Comparison of ENCODE assay signal across 16 cellular contexts in the genomic region with DNA sequence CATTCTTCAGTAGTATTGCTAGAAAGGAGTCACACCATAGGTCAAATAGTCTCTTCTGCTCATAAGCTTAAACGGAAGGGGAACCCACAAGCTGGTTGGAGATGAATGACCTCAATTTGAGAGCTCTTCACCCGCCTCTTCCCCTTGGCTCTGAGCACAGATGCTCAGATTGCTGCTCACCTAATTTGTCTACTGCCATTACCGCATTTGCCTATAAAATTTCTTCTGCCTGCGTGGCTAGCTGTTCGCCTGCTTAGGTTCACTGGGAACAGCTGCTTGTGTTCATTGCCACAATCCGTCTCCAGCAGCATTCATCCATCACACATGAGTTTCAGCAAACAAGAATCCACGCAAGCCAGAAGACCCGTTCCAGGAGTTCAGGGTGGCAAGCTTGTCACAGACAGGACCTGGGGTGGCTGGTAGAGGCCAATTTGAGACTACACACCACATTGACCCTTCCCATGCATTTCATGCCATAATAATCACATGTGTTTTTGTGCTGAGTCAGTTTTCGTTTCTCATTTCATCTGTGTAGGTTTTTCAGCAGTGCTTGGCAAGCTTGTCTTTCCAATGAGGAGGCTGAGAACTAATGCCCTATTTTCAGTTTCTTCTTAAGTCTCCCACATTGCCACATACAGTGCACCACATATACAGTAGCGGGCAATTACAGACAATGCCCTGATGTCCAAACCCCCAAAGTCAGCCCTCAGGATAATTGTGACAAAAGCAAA. TPM values are rescaled to one million over a fixed set of nuclear protein-coding genes. Genes with fewer than 3 reads are reported as not detected.
DNase-seq lines count a peak whose midpoint lies in the region; ATAC-seq lines count a peak whose summit lies in the region.
"Had no signal": no experiment of that assay in that cellular context is flagged by ENCODE, and none has a peak within 500 bp of the region (broad histone marks: within the 10 kb centered on the region; RNA-seq: fewer than 3 reads in every experiment).

No MANE protein-coding gene starts in this region.

- no peaks in the 10 kb centered on the region for H3K36me3 Mint-ChIP-seq in effector memory CD8-positive, alpha-beta T cell (ENCODE audit: insufficient read depth)

- H3K27me3 Mint-ChIP-seq in effector memory CD8-positive, alpha-beta T cell, result peaks cover 12 to 13% of the 10 kb centered on the region in 2 donors
- H3K27me3 Mint-ChIP-seq: activated naive CD4-positive, alpha-beta T cell treated with anti-CD3 and anti-CD28 coated beads, Interleukin-2, amount 50 U/mL, for 24 hours had no signal

- peak; percentile 84 for ATAC-seq in HG02870 (IDR thresholded peaks at IDR 0.05; ENCODE audit: unreplicated experiment)
- ATAC-seq in effector memory CD8-positive, alpha-beta T cell (replicated peaks), result no peak

- H3K4me1 Mint-ChIP-seq in effector memory CD8-positive, alpha-beta T cell (ENCODE audit: low read depth in 2 of 2), result no peaks in the 10 kb centered on the region
- H3K4me1 Mint-ChIP-seq: activated CD4-positive, alpha-beta memory T cell treated with anti-CD3 and anti-CD28 coated beads, Interleukin-2, amount 10 ng/mL, durations not matched to agents 7 days and 5 days; activated naive CD4-positive, alpha-beta T cell treated with anti-CD3 and anti-CD28 coated beads, Interleukin-2, amount 50 U/mL, for 24 hours had no signal

- DNase-seq in GM04503 (ENCODE audit: low read depth) (peak; percentile 34), NCI-H510A (lab: John Stamatoyannopoulos, UW) (peak; percentile 50), germinal center (ENCODE audit: low spot score) (peak; percentile 23), inferior parietal cortex (ENCODE audit: extremely low spot score) (no peak), HT-29 (ENCODE audit: low spot score) (no peak)
- DNase-seq in activated CD8-positive, alpha-beta memory T cell treated with anti-CD3 and anti-CD28 coated beads, Interleukin-2, amount 50 U/mL, for 4 hours, result no peak
- DNase-seq in effector memory CD8-positive, alpha-beta T cell, result no peak
- DNase-seq: activated CD4-positive, alpha-beta memory T cell treated with anti-CD3 and anti-CD28 coated beads, Interleukin-2, amount 10 ng/mL, durations not matched to agents 7 days and 5 days; Caco-2; cerebellar nuclear complex; KBM-7; kidney glomerular epithelial cell; NCI-H82 had no signal

- peaks cover 0 to 7% of the 10 kb centered on the region in 2 donors for H3K9me3 Mint-ChIP-seq in effector memory CD8-positive, alpha-beta T cell

- no peak overlapping the region for H3K27ac Mint-ChIP-seq in effector memory CD8-positive, alpha-beta T cell
- H3K27ac Mint-ChIP-seq: activated CD4-positive, alpha-beta memory T cell treated with anti-CD3 and anti-CD28 coated beads, Interleukin-2, amount 10 ng/mL, durations not matched to agents 7 days and 5 days; activated naive CD4-positive, alpha-beta T cell treated with anti-CD3 and anti-CD28 coated beads, Interleukin-2, amount 50 U/mL, for 24 hours; T-helper 1 cell treated with Interleukin-12 subunit alpha and Interleukin-12 subunit beta and Interleukin-4 antibody, amounts not matched to agents 30 μg/mL and 1 μg/mL, for 36 hours had no signal

- H3K4me3 Mint-ChIP-seq in effector memory CD8-positive, alpha-beta T cell, result no peak overlapping the region
- H3K4me3 Mint-ChIP-seq: activated CD4-positive, alpha-beta memory T cell treated with anti-CD3 and anti-CD28 coated beads, Interleukin-2, amount 10 ng/mL, durations not matched to agents 7 days and 5 days; activated naive CD4-positive, alpha-beta T cell treated with anti-CD3 and anti-CD28 coated beads, Interleukin-2, amount 50 U/mL, for 24 hours; T-helper 1 cell treated with Interleukin-12 subunit alpha and Interleukin-12 subunit beta and Interleukin-4 antibody, amounts not matched to agents 30 μg/mL and 1 μg/mL, for 36 hours had no signal

RNA-seq across cellular contexts. Expression of a gene that starts 50.3 kb away (rescaled TPM):
- total RNA-seq in HT-29 (2014; rRNA removed; shearing (Covaris generic)), result 0.73 and 1.1 TPM in 2 replicates
- total RNA-seq: activated CD4-positive, alpha-beta memory T cell treated with anti-CD3 and anti-CD28 coated beads, Interleukin-2, amount 10 ng/mL, durations not matched to agents 7 days and 5 days had no signal

Comparison
In these comparisons a context has a peak if more than half of its experiments do, and no peak if none do; other contexts are left out.
1. DNase-seq: peak in GM04503 (single experiment), NCI-H510A (single experiment) and germinal center (single experiment); none in activated CD8-positive, alpha-beta memory T cell treated with anti-CD3 and anti-CD28 coated beads, Interleukin-2, amount 50 U/mL, for 4 hours (single experiment), effector memory CD8-positive, alpha-beta T cell (0 of 3), inferior parietal cortex (single experiment) and HT-29 (single experiment).